11 cellular contexts compared by ENCODE assay signal in genomic region chr6:149480502-149481280, GRCh38. TPM values are rescaled to one million over a fixed set of nuclear protein-coding genes. Genes with fewer than 3 reads are reported as not detected.
DNase-seq lines count a peak whose midpoint lies in the region; ATAC-seq and TF ChIP-seq lines count a peak whose summit lies in the region.
"Had no signal": no experiment of that assay in that cellular context is flagged by ENCODE, and none has a peak within 500 bp of the region (broad histone marks: within the 10 kb centered on the region; RNA-seq: fewer than 3 reads in every experiment).

No MANE protein-coding gene starts in this region.

- no peaks in the 10 kb centered on the region for H4K20me1 ChIP-seq in GM23338 (replicated peaks; ENCODE audit: insufficient read depth)

- H3K27ac ChIP-seq in GM23338 (ENCODE audit: low read depth) = no peak overlapping the region
- H3K27ac ChIP-seq in effector memory CD4-positive, alpha-beta T cell (ENCODE audit: insufficient read depth, low read length, poor library complexity, severe bottlenecking) = peak overlapping the region; percentile 98
- H3K27ac ChIP-seq in breast epithelium = peak overlapping the region in 1 of 2 donors; percentile 5
- H3K27ac ChIP-seq: SJSA1 had no signal

- no peaks in the 10 kb centered on the region for H3K79me2 ChIP-seq in GM23338 (replicated peaks; ENCODE audit: insufficient read depth)
- H3K79me2 ChIP-seq: parathyroid adenoma had no signal

- peak overlapping the region; percentile 96 for H2AFZ ChIP-seq in GM23338
- H2AFZ ChIP-seq: parathyroid adenoma had no signal

- CTCF ChIA-PET in activated CD4-positive, alpha-beta memory T cell treated with anti-CD3 and anti-CD28 coated beads for 36 hours (lab: Charles Lee) = interaction anchor here (0.8 kb wide), 1 partner anchor 28 kb away, joined by 4 read pairs; no protein-coding TSS in a partner anchor

- DNase-seq in GM23338 (ENCODE audit: low spot score) = no peak
- peak; percentile 70 for DNase-seq in activated CD4-positive, alpha-beta memory T cell treated with anti-CD3 and anti-CD28 coated beads for 36 hours
- DNase-seq in effector memory CD4-positive, alpha-beta T cell = peak; percentile 40 to 57 (median 50)
- no peak for DNase-seq in breast epithelium (ENCODE audit: low spot score in 2 of 2)
- no peak for DNase-seq in iPS-NIHi7 (ENCODE audit: extremely low spot score)
- DNase-seq in NK-92 treated with Interleukin-12 subunit alpha and Interleukin-12 subunit beta, amount 100 ng/mL, for 24 hours (lab: John Stamatoyannopoulos, UW) = no peak
- DNase-seq: EL had no signal

- H3K9me2 ChIP-seq in GM23338 (ENCODE audit: insufficient read depth) = no peaks in the 10 kb centered on the region

- H3K9me3 ChIP-seq in effector memory CD4-positive, alpha-beta T cell (ENCODE audit: control insufficient read depth, low read length) = no peaks in the 10 kb centered on the region
- no peaks in the 10 kb centered on the region for H3K9me3 ChIP-seq in breast epithelium
- H3K9me3 ChIP-seq: SJSA1 had no signal

- POLR2A ChIA-PET in activated CD4-positive, alpha-beta memory T cell treated with anti-CD3 and anti-CD28 coated beads for 36 hours (lab: Charles Lee) = interaction anchor here (0.8 to 2.2 kb wide), 5 partner anchors 9 to 158 kb away, joined by 3 to 9 read pairs (median 5); no protein-coding TSS in a partner anchor

- no peak for TF ChIP-seq POLR2A in breast epithelium (IDR thresholded peaks at IDR 0.05)

- no peak for TF ChIP-seq CTCF in GM23338 (conservative IDR thresholded peaks at IDR 0.05; ENCODE audit: low read depth in 2 of 2)
- TF ChIP-seq CTCF in breast epithelium (IDR thresholded peaks at IDR 0.05) = no peak

- H3K4me1 ChIP-seq in GM23338 (ENCODE audit: insufficient read depth) (no peaks in the 10 kb centered on the region), breast epithelium (peaks cover 0 to 5% of the 10 kb centered on the region in 2 donors)
- H3K4me1 ChIP-seq in effector memory CD4-positive, alpha-beta T cell (ENCODE audit: control insufficient read depth, insufficient read depth, low read length, poor library complexity, severe bottlenecking) = peaks cover 53% of the 10 kb centered on the region
- H3K4me1 ChIP-seq: parathyroid adenoma had no signal

- ATAC-seq in GM23338 = peak; percentile 16; the same call in 1 of the 3 replicates
- ATAC-seq in GM18873 (IDR thresholded peaks at IDR 0.05; ENCODE audit: low FRiP score, unreplicated experiment) = no peak

- H3K36me3 ChIP-seq in GM23338 (ENCODE audit: insufficient read depth) = no peaks in the 10 kb centered on the region
- peaks cover 4% of the 10 kb centered on the region for H3K36me3 ChIP-seq in effector memory CD4-positive, alpha-beta T cell (ENCODE audit: control insufficient read depth, insufficient read depth, low read length)
- H3K36me3 ChIP-seq in breast epithelium = no peaks in the 10 kb centered on the region
- H3K36me3 ChIP-seq: SJSA1 had no signal

- no peak overlapping the region for H3K27ac Mint-ChIP-seq in GM23338
- H3K27ac Mint-ChIP-seq in activated CD4-positive, alpha-beta memory T cell treated with anti-CD3 and anti-CD28 coated beads for 36 hours = peak overlapping the region; percentile 98
- H3K27ac Mint-ChIP-seq in stimulated activated naive CD8-positive, alpha-beta T cell treated with anti-CD3 and anti-CD28 coated beads, Interleukin-15, Interleukin-2, amounts not matched to agents 100 ng/mL and 50 ng/mL, for 24 hours = peak overlapping the region; percentile 100

- peaks cover 11% of the 10 kb centered on the region for H3K4me1 Mint-ChIP-seq in GM23338
- peaks cover 50% of the 10 kb centered on the region for H3K4me1 Mint-ChIP-seq in activated CD4-positive, alpha-beta memory T cell treated with anti-CD3 and anti-CD28 coated beads for 36 hours (ENCODE audit: low read depth)
- peaks cover 84% of the 10 kb centered on the region for H3K4me1 Mint-ChIP-seq in stimulated activated naive CD8-positive, alpha-beta T cell treated with anti-CD3 and anti-CD28 coated beads, Interleukin-15, Interleukin-2, amounts not matched to agents 100 ng/mL and 50 ng/mL, for 24 hours (ENCODE audit: low read depth)

- intact Hi-C loops in activated CD4-positive, alpha-beta memory T cell treated with anti-CD3 and anti-CD28 coated beads for 36 hours (cut with micrococcal nuclease) = no loop called here
- intact Hi-C loops in breast epithelium (cut with DNase I; ENCODE audit: low total_unique reads) = no loop called here

- no peak overlapping the region for H3K4me2 ChIP-seq in GM23338

- H3K36me3 Mint-ChIP-seq in GM23338 (ENCODE audit: low read depth) = no peaks in the 10 kb centered on the region
- H3K36me3 Mint-ChIP-seq in activated CD4-positive, alpha-beta memory T cell treated with anti-CD3 and anti-CD28 coated beads for 36 hours = peaks cover 81% of the 10 kb centered on the region
- H3K36me3 Mint-ChIP-seq in stimulated activated naive CD8-positive, alpha-beta T cell treated with anti-CD3 and anti-CD28 coated beads, Interleukin-15, Interleukin-2, amounts not matched to agents 100 ng/mL and 50 ng/mL, for 24 hours (ENCODE audit: low read depth) = peaks cover 9% of the 10 kb centered on the region

- H3K27me3 ChIP-seq in GM23338 (ENCODE audit: insufficient read depth) (no peaks in the 10 kb centered on the region), breast epithelium (no peaks in the 10 kb centered on the region)
- H3K27me3 ChIP-seq in effector memory CD4-positive, alpha-beta T cell (replicated peaks; ENCODE audit: control insufficient read depth, insufficient read depth, low read length, poor library complexity, severe bottlenecking) = no peaks in the 10 kb centered on the region
- H3K27me3 ChIP-seq: SJSA1 had no signal

- H3K4me3 ChIP-seq in GM23338 (no peak overlapping the region), breast epithelium (no peak overlapping the region)
- H3K4me3 ChIP-seq in effector memory CD4-positive, alpha-beta T cell (ENCODE audit: insufficient read depth, low read depth, low read length, poor library complexity, severe bottlenecking) = peak overlapping the region; percentile 61
- H3K4me3 ChIP-seq: SJSA1 had no signal

- no peaks in the 10 kb centered on the region for H3F3A ChIP-seq in GM23338 (replicated peaks; ENCODE audit: low read depth)

- H3K9me3 Mint-ChIP-seq in GM23338 = no peaks in the 10 kb centered on the region
- H3K9me3 Mint-ChIP-seq in activated CD4-positive, alpha-beta memory T cell treated with anti-CD3 and anti-CD28 coated beads for 36 hours = no peaks in the 10 kb centered on the region
- H3K9me3 Mint-ChIP-seq in stimulated activated naive CD8-positive, alpha-beta T cell treated with anti-CD3 and anti-CD28 coated beads, Interleukin-15, Interleukin-2, amounts not matched to agents 100 ng/mL and 50 ng/mL, for 24 hours = no peaks in the 10 kb centered on the region

- peaks cover 3% of the 10 kb centered on the region for H3K27me3 Mint-ChIP-seq in GM23338 (ENCODE audit: insufficient read depth, low read depth, poor library complexity)
- no peaks in the 10 kb centered on the region for H3K27me3 Mint-ChIP-seq in activated CD4-positive, alpha-beta memory T cell treated with anti-CD3 and anti-CD28 coated beads for 36 hours
- H3K27me3 Mint-ChIP-seq in stimulated activated naive CD8-positive, alpha-beta T cell treated with anti-CD3 and anti-CD28 coated beads, Interleukin-15, Interleukin-2, amounts not matched to agents 100 ng/mL and 50 ng/mL, for 24 hours = no peaks in the 10 kb centered on the region

- H3K4me3 Mint-ChIP-seq in GM23338 = no peak overlapping the region
- H3K4me3 Mint-ChIP-seq in activated CD4-positive, alpha-beta memory T cell treated with anti-CD3 and anti-CD28 coated beads for 36 hours = peak overlapping the region; percentile 98
- H3K4me3 Mint-ChIP-seq in stimulated activated naive CD8-positive, alpha-beta T cell treated with anti-CD3 and anti-CD28 coated beads, Interleukin-15, Interleukin-2, amounts not matched to agents 100 ng/mL and 50 ng/mL, for 24 hours = peak overlapping the region; percentile 90

TF ChIP-seq in GM23338, 12 proteins besides CTCF, POLR2A, EP300 and RAD21:
- no peak for TF ChIP-seq POLR2AphosphoS5 (IDR thresholded peaks at IDR 0.05; ENCODE audit: low read depth)
- TF ChIP-seq, protein P1, sequence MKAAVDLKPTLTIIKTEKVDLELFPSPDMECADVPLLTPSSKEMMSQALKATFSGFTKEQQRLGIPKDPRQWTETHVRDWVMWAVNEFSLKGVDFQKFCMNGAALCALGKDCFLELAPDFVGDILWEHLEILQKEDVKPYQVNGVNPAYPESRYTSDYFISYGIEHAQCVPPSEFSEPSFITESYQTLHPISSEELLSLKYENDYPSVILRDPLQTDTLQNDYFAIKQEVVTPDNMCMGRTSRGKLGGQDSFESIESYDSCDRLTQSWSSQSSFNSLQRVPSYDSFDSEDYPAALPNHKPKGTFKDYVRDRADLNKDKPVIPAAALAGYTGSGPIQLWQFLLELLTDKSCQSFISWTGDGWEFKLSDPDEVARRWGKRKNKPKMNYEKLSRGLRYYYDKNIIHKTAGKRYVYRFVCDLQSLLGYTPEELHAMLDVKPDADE (IDR thresholded peaks at IDR 0.05) = no peak

RNA-seq across cellular contexts. Expression of gene ZC3H12D, which starts 4.1 kb away (rescaled TPM):
- 0.04 and 0.07 TPM in 2 replicates for total RNA-seq in GM23338 (2014; rRNA removed; shearing (Covaris generic))
- polyA plus RNA-seq in GM23338 (2016; fragmentation: Nextera tagmentation; extraction: Ambion mirVana) = not detected in 2 replicates
- 100 to 1,000 TPM; 124 to 129 TPM for total RNA-seq in activated CD4-positive, alpha-beta memory T cell treated with anti-CD3 and anti-CD28 coated beads for 36 hours
- 1 to 10 TPM; 2.3 to 6.4 (median 3.8) TPM for total RNA-seq in breast epithelium
- total RNA-seq: SJSA1 had no signal

Comparison
In these comparisons a context has a peak if more than half of its experiments do, and no peak if none do; other contexts are left out.
1. DNase-seq: peak in activated CD4-positive, alpha-beta memory T cell treated with anti-CD3 and anti-CD28 coated beads for 36 hours (single experiment) and effector memory CD4-positive, alpha-beta T cell (3 of 3); none in GM23338 (single experiment), breast epithelium (0 of 2), iPS-NIHi7 (single experiment) and NK-92 treated with Interleukin-12 subunit alpha and Interleukin-12 subunit beta, amount 100 ng/mL, for 24 hours (single experiment).
2. RNA of gene ZC3H12D, which starts 4.1 kb away (total RNA-seq): 124 to 129 TPM in activated CD4-positive, alpha-beta memory T cell treated with anti-CD3 and anti-CD28 coated beads for 36 hours; 2.3 to 6.4 TPM in breast epithelium and 0.04 to 0.07 TPM in GM23338; every median in the first group is over 10 times any median in the second.